In the genomic region with DNA sequence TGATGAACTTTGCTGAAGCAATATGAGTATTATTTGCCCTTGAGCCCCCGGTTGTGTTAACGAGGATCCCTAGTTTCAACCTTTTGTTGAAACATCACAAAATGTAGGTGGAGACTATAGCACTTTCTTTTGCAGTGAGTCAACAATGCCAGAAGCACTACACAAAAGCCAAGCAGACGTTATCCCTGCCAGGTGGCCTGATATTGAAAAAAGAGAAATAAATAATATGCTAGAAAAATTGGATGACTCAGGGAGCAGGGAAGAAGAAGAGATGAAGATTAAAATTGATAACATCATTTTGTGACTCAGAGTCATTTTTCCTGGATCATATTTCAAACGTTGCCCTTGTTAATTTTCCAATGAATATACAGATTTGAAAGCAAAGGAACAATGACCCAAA, we compare ENCODE assay signal across 24 cellular contexts. TPM values are rescaled to one million over a fixed set of nuclear protein-coding genes. Genes with fewer than 3 reads are reported as not detected.
A peak's percentile ranks its signal among the peaks of the same experiment; 100 is the strongest.
DNase-seq lines count a peak whose midpoint lies in the region; ATAC-seq, FAIRE-seq and TF ChIP-seq lines count a peak whose summit lies in the region.
"Had no signal": no experiment of that assay in that cellular context is flagged by ENCODE, and none has a peak within 500 bp of the region (broad histone marks: within the 10 kb centered on the region; RNA-seq: fewer than 3 reads in every experiment).

No MANE protein-coding gene starts in this region.

- no peak overlapping the region for H2AFZ ChIP-seq in neural progenitor cell (replicated peaks)
- H2AFZ ChIP-seq in osteoblast (ENCODE audit: low read length): no peak overlapping the region

- no peaks in the 10 kb centered on the region for H3F3A ChIP-seq in neural progenitor cell (ENCODE audit: low read depth)

- H4K20me1 ChIP-seq in neural progenitor cell (ENCODE audit: low read depth) (no peaks in the 10 kb centered on the region), osteoblast (ENCODE audit: insufficient read depth, low read length) (no peaks in the 10 kb centered on the region)

- no peaks in the 10 kb centered on the region for H3K9me3 Mint-ChIP-seq in neural progenitor cell
- H3K9me3 Mint-ChIP-seq: dendritic cell treated with granulocyte-macrophage colony-stimulating factor and Interleukin-4, amounts not matched to agents 40 ng/mL and 50 ng/mL, for 4 days had no signal

- peaks cover 27% of the 10 kb centered on the region for H3K4me1 ChIP-seq in BE2C
- H3K4me1 ChIP-seq in sigmoid colon: peaks cover 0 to 71% (median 53%) of the 10 kb centered on the region in 4 donors
- H3K4me1 ChIP-seq in neural progenitor cell: no peaks in the 10 kb centered on the region
- no peaks in the 10 kb centered on the region for H3K4me1 ChIP-seq in osteoblast (ENCODE audit: insufficient read depth, low read length)
- H3K4me1 ChIP-seq: Caco-2, thyroid gland had no signal

- H3K27ac Mint-ChIP-seq in neural progenitor cell: no peak overlapping the region
- H3K27ac Mint-ChIP-seq: activated naive CD8-positive, alpha-beta T cell; dendritic cell treated with granulocyte-macrophage colony-stimulating factor and Interleukin-4, amounts not matched to agents 40 ng/mL and 50 ng/mL, for 4 days; mesothelial cell of epicardium had no signal

- intact Hi-C loops in sigmoid colon (cut with DNase I): no loop called here

- H3K9me3 ChIP-seq in BE2C (no peaks in the 10 kb centered on the region), sigmoid colon (no peaks in the 10 kb centered on the region), neural progenitor cell (ENCODE audit: low read depth) (no peaks in the 10 kb centered on the region), osteoblast (ENCODE audit: low read depth, low read length) (no peaks in the 10 kb centered on the region)
- H3K9me3 ChIP-seq: Caco-2, thyroid gland had no signal

- ATAC-seq in GM21528 (IDR thresholded peaks at IDR 0.05; ENCODE audit: low FRiP score, unreplicated experiment): no peak

- TF ChIP-seq EP300 in sigmoid colon (IDR thresholded peaks at IDR 0.05): no peak

- H3K9ac ChIP-seq in neural progenitor cell: no peak overlapping the region

- H3K27ac ChIP-seq in sigmoid colon (peak overlapping the region in 3 of 4 donors; percentile 30 to 82 (median 77)), neural progenitor cell (no peak overlapping the region), osteoblast (ENCODE audit: low read depth, low read length) (no peak overlapping the region)
- H3K27ac ChIP-seq: brain microvascular endothelial cell, SK-N-MC had no signal

- H3K36me3 ChIP-seq in BE2C (no peaks in the 10 kb centered on the region), bronchial epithelial cell (ENCODE audit: control insufficient read depth, insufficient read depth, low read length) (no peaks in the 10 kb centered on the region), sigmoid colon (no peaks in the 10 kb centered on the region), neural progenitor cell (no peaks in the 10 kb centered on the region), osteoblast (ENCODE audit: insufficient read depth, low read length) (no peaks in the 10 kb centered on the region)
- H3K36me3 ChIP-seq: brain microvascular endothelial cell, thyroid gland had no signal

- TF ChIP-seq POLR2A in sigmoid colon (IDR thresholded peaks at IDR 0.05): no peak

- FAIRE-seq in bronchial epithelial cell (lab: Jason Lieb, UNC): no peak
- FAIRE-seq: GM18507, RCC 7860 had no signal

- WGBS in sigmoid colon, 2 donors: 66 to 77% methylated on average over 4 of the region's 4 CpGs

- H3K27me3 ChIP-seq in BE2C (no peaks in the 10 kb centered on the region), bronchial epithelial cell (ENCODE audit: control insufficient read depth, insufficient read depth, low read length) (no peaks in the 10 kb centered on the region), sigmoid colon (no peaks in the 10 kb centered on the region), neural progenitor cell (no peaks in the 10 kb centered on the region), osteoblast (ENCODE audit: insufficient read depth, low read length) (no peaks in the 10 kb centered on the region)
- H3K27me3 ChIP-seq: brain microvascular endothelial cell, thyroid gland had no signal

- TF ChIP-seq CTCF in BE2C (IDR thresholded peaks at IDR 0.05; ENCODE audit: low read depth, low read length) (no peak), bronchial epithelial cell (IDR thresholded peaks at IDR 0.05; ENCODE audit: insufficient read depth, low read length, severe bottlenecking) (no peak), sigmoid colon (IDR thresholded peaks at IDR 0.05) (no peak), neural progenitor cell (IDR thresholded peaks at IDR 0.05) (no peak), osteoblast (IDR thresholded peaks at IDR 0.05; ENCODE audit: extremely low read depth, low read depth, low read length) (no peak)

- H3K79me2 ChIP-seq in neural progenitor cell (ENCODE audit: low read depth): no peaks in the 10 kb centered on the region
- no peaks in the 10 kb centered on the region for H3K79me2 ChIP-seq in osteoblast (ENCODE audit: insufficient read depth, low read length)

- no peaks in the 10 kb centered on the region for H3K36me3 Mint-ChIP-seq in neural progenitor cell
- H3K36me3 Mint-ChIP-seq: activated naive CD8-positive, alpha-beta T cell had no signal

- DNase-seq in BE2C (no peak), HS-27A (ENCODE audit: low read depth) (peak; percentile 29), bronchial epithelial cell (ENCODE audit: low read depth) (peak; percentile 12), sigmoid colon (no peak), neural progenitor cell (ENCODE audit: low spot score) (no peak), GM19240 (ENCODE audit: insufficient read length, low spot score) (no peak), osteoblast (ENCODE audit: insufficient read length, low spot score, missing footprints) (no peak)
- DNase-seq: activated T-cell treated with anti-CD3 and anti-CD28 coated beads, Interleukin-2, amount 50 U/mL, for 48 hours; brain microvascular endothelial cell; Caco-2; KG1; kidney glomerular epithelial cell; NCI-H2227 treated with DMSO at 0.1 percent for 48 hours; stimulated activated CD4-positive, alpha-beta T cell treated with anti-CD3 and anti-CD28 coated beads, Interleukin-12 subunit alpha, Interleukin-12 subunit beta, amount 100 ng/mL, for 4 hours; T-helper 9 cell; thyroid gland had no signal

- peaks cover 4% of the 10 kb centered on the region for H3K4me1 Mint-ChIP-seq in neural progenitor cell

- no peak overlapping the region for H3K4me3 Mint-ChIP-seq in neural progenitor cell
- H3K4me3 Mint-ChIP-seq: activated naive CD8-positive, alpha-beta T cell; dendritic cell treated with granulocyte-macrophage colony-stimulating factor and Interleukin-4, amounts not matched to agents 40 ng/mL and 50 ng/mL, for 4 days; mesothelial cell of epicardium had no signal

- H3K27me3 Mint-ChIP-seq in neural progenitor cell (ENCODE audit: insufficient read depth, low read depth): peaks cover 6% of the 10 kb centered on the region

- H3K4me2 ChIP-seq in neural progenitor cell (no peak overlapping the region), osteoblast (ENCODE audit: insufficient read depth, low read length) (no peak overlapping the region)

- peak overlapping the region; percentile 56 for H3K4me3 ChIP-seq in BE2C (ENCODE audit: low read depth, low read length)
- no peak overlapping the region for H3K4me3 ChIP-seq in bronchial epithelial cell (ENCODE audit: low read depth, low read length)
- no peak overlapping the region for H3K4me3 ChIP-seq in sigmoid colon
- H3K4me3 ChIP-seq in neural progenitor cell: no peak overlapping the region
- H3K4me3 ChIP-seq in osteoblast (ENCODE audit: insufficient read depth, low read length): no peak overlapping the region
- H3K4me3 ChIP-seq: SK-N-MC, thyroid gland had no signal

RNA-seq across cellular contexts. Expression of gene RERG, which starts 58.2 kb away (rescaled TPM):
- polyA plus RNA-seq in BE2C (2012; ENCODE audit: insufficient read depth, insufficient read length, low read depth): 94.2 TPM
- total RNA-seq in bronchial epithelial cell (0.13 and 0.53 TPM in 2 replicates), sigmoid colon (100 to 1,000 TPM in 1 of 4 donors, 10 to 100 TPM in 3; 69.9 to 104 (median 78.3) TPM), neural progenitor cell (ENCODE audit: low replicate concordance) (0.06 TPM in 1 of 2 replicates, not detected in the other), osteoblast (0.29 TPM in 1 of 2 replicates, not detected in the other)
- polyA plus RNA-seq in sigmoid colon: 1 to 10 TPM; 1.4 to 9.6 (median 4.8) TPM
- total RNA-seq: Caco-2, endothelial cell of umbilical vein had no signal
- polyA plus RNA-seq: endothelial cell of umbilical vein had no signal

Comparison
In these comparisons a context has a peak if more than half of its experiments do, and no peak if none do; other contexts are left out.
1. DNase-seq: peak in HS-27A (single experiment) and bronchial epithelial cell (single experiment); none in BE2C (single experiment), sigmoid colon (single experiment), neural progenitor cell (single experiment), GM19240 (single experiment) and osteoblast (single experiment).
2. H3K27ac ChIP-seq: peak in sigmoid colon (3 of 4); none in neural progenitor cell (single experiment) and osteoblast (single experiment).
3. RNA of gene RERG, which starts 58.2 kb away (total RNA-seq): 69.9 to 104 TPM in sigmoid colon; 0.13 to 0.53 TPM in bronchial epithelial cell, 0.06 TPM in neural progenitor cell and 0.29 TPM in osteoblast; every median in the first group is over 10 times any median in the second.